In genomic region chr22:38707984-38708383, GRCh38 we compare ENCODE assay signal across 11 cellular contexts. TPM values are rescaled to one million over a fixed set of nuclear protein-coding genes. Genes with fewer than 3 reads are reported as not detected.
A peak's percentile ranks its signal among the peaks of the same experiment; 100 is the strongest.
DNase-seq lines count a peak whose midpoint lies in the region; ATAC-seq lines count a peak whose summit lies in the region.
"Had no signal": no experiment of that assay in that cellular context is flagged by ENCODE, and none has a peak within 500 bp of the region (broad histone marks: within the 10 kb centered on the region; RNA-seq: fewer than 3 reads in every experiment).

No MANE protein-coding gene starts in this region.

- WGBS in GM23248 (ENCODE audit: low coverage in 1 of 2, low lambda C conversion rate in 2 of 2, missing lambda C conversion rate in 2 of 2), 2 experiments, result 97 to 98% methylated on average over 3 of the region's 3 CpGs

- no peaks in the 10 kb centered on the region for H3K9me2 ChIP-seq in GM23248 (ENCODE audit: insufficient read depth)

- H4K20me1 ChIP-seq in GM23248 (ENCODE audit: insufficient read depth), result peaks cover 16% of the 10 kb centered on the region; the same call in 1 of the 2 replicates

- H3K27me3 ChIP-seq in ACC112 (ENCODE audit: insufficient read depth, low read length) (no peaks in the 10 kb centered on the region), GM23248 (replicated peaks; ENCODE audit: insufficient read depth) (no peaks in the 10 kb centered on the region), mucosa of rectum (ENCODE audit: control insufficient read depth in 2 of 2, insufficient read depth in 2 of 2, low read length in 2 of 2) (no peaks in the 10 kb centered on the region), MG63 (no peaks in the 10 kb centered on the region)

- peak overlapping the region; percentile 13 for H3K27ac Mint-ChIP-seq in activated CD8-positive, alpha-beta T cell treated with anti-CD3 and anti-CD28 coated beads, Interleukin-2, amount 10 ng/mL, durations not matched to agents 7 days and 5 days

- H3K9me3 Mint-ChIP-seq in activated CD8-positive, alpha-beta T cell treated with anti-CD3 and anti-CD28 coated beads, Interleukin-2, amount 10 ng/mL, durations not matched to agents 7 days and 5 days (ENCODE audit: insufficient read depth), result no peaks in the 10 kb centered on the region

- H3K4me1 Mint-ChIP-seq in activated CD8-positive, alpha-beta T cell treated with anti-CD3 and anti-CD28 coated beads, Interleukin-2, amount 10 ng/mL, durations not matched to agents 7 days and 5 days (ENCODE audit: low read depth), result peaks cover 53% of the 10 kb centered on the region

- H3K9me3 ChIP-seq in GM23248 (ENCODE audit: low read depth) (no peaks in the 10 kb centered on the region), mucosa of rectum (ENCODE audit: control insufficient read depth in 2 of 2, low read length in 2 of 2) (no peaks in the 10 kb centered on the region), MG63 (no peaks in the 10 kb centered on the region; the same call in 1 of the 2 replicates)

- H3F3A ChIP-seq in GM23248 (ENCODE audit: insufficient read depth), result peaks cover 23% of the 10 kb centered on the region

- POLR2A ChIA-PET in activated CD8-positive, alpha-beta T cell treated with anti-CD3 and anti-CD28 coated beads, Interleukin-2, amount 10 ng/mL, durations not matched to agents 7 days and 5 days (lab: Charles Lee), result interaction anchor here (0.6 to 1.5 kb wide), 5 partner anchors 8 to 116 kb away, joined by 3 to 5 read pairs (median 4); partner anchors contain the start of gene CBY1

- H3K79me2 ChIP-seq in ACC112 (ENCODE audit: control insufficient read depth, insufficient read depth, low read length, unreplicated experiment), result peaks cover 67% of the 10 kb centered on the region
- peaks cover 71% of the 10 kb centered on the region for H3K79me2 ChIP-seq in GM23248 (ENCODE audit: insufficient read depth)

- CTCF ChIA-PET in activated CD8-positive, alpha-beta T cell treated with anti-CD3 and anti-CD28 coated beads, Interleukin-2, amount 10 ng/mL, durations not matched to agents 7 days and 5 days (lab: Charles Lee), result interaction anchor here (1.2 to 6.1 kb wide), 7 partner anchors 9 to 656 kb away, joined by 3 to 48 read pairs (median 6); partner anchors contain the start of gene TOMM22

- H3K9ac ChIP-seq in GM23248 (no peak overlapping the region; the same call in 1 of the 2 replicates), mucosa of rectum (ENCODE audit: low read depth in 1 of 2, low read length in 2 of 2) (no peak overlapping the region)

- H3K36me3 Mint-ChIP-seq in activated CD8-positive, alpha-beta T cell treated with anti-CD3 and anti-CD28 coated beads, Interleukin-2, amount 10 ng/mL, durations not matched to agents 7 days and 5 days (ENCODE audit: low read depth), result peaks cover 40% of the 10 kb centered on the region

- H3K4me1 ChIP-seq in ACC112 (ENCODE audit: control insufficient read depth, insufficient read depth, low read length, unreplicated experiment), result peaks cover 16% of the 10 kb centered on the region
- H3K4me1 ChIP-seq in GM23248 (ENCODE audit: insufficient read depth), result peaks cover 20% of the 10 kb centered on the region
- peaks cover 25 to 27% of the 10 kb centered on the region in 2 donors for H3K4me1 ChIP-seq in mucosa of rectum (ENCODE audit: control insufficient read depth in 2 of 2, insufficient read depth in 2 of 2, low read length in 2 of 2)

- DNase-seq in GM23248 (no peak), midbrain (lab: John Stamatoyannopoulos, UW) (no peak), MG63 (no peak), SW480 (ENCODE audit: low spot score) (no peak), NCI-H1105 treated with DMSO at 0.1 percent for 48 hours (lab: John Stamatoyannopoulos, UW) (no peak)
- DNase-seq in activated CD8-positive, alpha-beta T cell treated with anti-CD3 and anti-CD28 coated beads, Interleukin-2, amount 10 ng/mL, durations not matched to agents 7 days and 5 days, result no peak
- DNase-seq: cortex of kidney; NCI-H748 treated with DMSO at 0.1 percent for 48 hours; stimulated activated CD4-positive, alpha-beta T cell treated with anti-CD3 and anti-CD28 coated beads, Interleukin-15, amount 100 ng/mL, for 24 hours had no signal

- ATAC-seq in activated CD8-positive, alpha-beta T cell treated with anti-CD3 and anti-CD28 coated beads, Interleukin-2, amount 10 ng/mL, durations not matched to agents 7 days and 5 days, result no peak

- H3K27me3 Mint-ChIP-seq in activated CD8-positive, alpha-beta T cell treated with anti-CD3 and anti-CD28 coated beads, Interleukin-2, amount 10 ng/mL, durations not matched to agents 7 days and 5 days (ENCODE audit: low read depth), result no peaks in the 10 kb centered on the region

- H3K27ac ChIP-seq in ACC112 (ENCODE audit: low read depth, low read length), result no peak overlapping the region
- H3K27ac ChIP-seq in GM23248, result peak overlapping the region; percentile 88; the same call in 1 of the 2 replicates
- peak overlapping the region; percentile 27 to 56 for H3K27ac ChIP-seq in mucosa of rectum (ENCODE audit: low read depth in 2 of 2, low read length in 2 of 2)

- no peak overlapping the region for H2AFZ ChIP-seq in ACC112 (ENCODE audit: low read length, unreplicated experiment)
- no peak overlapping the region for H2AFZ ChIP-seq in GM23248

- in situ Hi-C loops in GM23248 (cut with MboI), result no loop called here

- no peaks in the 10 kb centered on the region for H3K36me3 ChIP-seq in ACC112 (ENCODE audit: insufficient read depth, low read length)
- H3K36me3 ChIP-seq in GM23248 (ENCODE audit: low read depth), result no peaks in the 10 kb centered on the region
- H3K36me3 ChIP-seq in mucosa of rectum (ENCODE audit: control insufficient read depth in 2 of 2, insufficient read depth in 2 of 2, low read length in 2 of 2), result peaks cover 4 to 29% of the 10 kb centered on the region in 2 donors
- peaks cover 26% of the 10 kb centered on the region for H3K36me3 ChIP-seq in MG63

- peak overlapping the region; percentile 93 for H3K4me3 Mint-ChIP-seq in activated CD8-positive, alpha-beta T cell treated with anti-CD3 and anti-CD28 coated beads, Interleukin-2, amount 10 ng/mL, durations not matched to agents 7 days and 5 days

- H3K4me3 ChIP-seq in ACC112 (ENCODE audit: low read depth, low read length) (peak overlapping the region; percentile 89), GM23248 (peak overlapping the region; percentile 88), mucosa of rectum (ENCODE audit: low read length in 2 of 2) (peak overlapping the region; percentile 89 to 92), MG63 (no peak overlapping the region)

- H3K4me2 ChIP-seq in GM23248 (ENCODE audit: unreplicated experiment), result peak overlapping the region; percentile 83

RNA-seq across cellular contexts. Expression of gene GTPBP1, which starts 2.2 kb away (rescaled TPM):
- total RNA-seq in GM23248 (2014; rRNA removed; shearing (Covaris generic)), result 20.1 and 26.9 TPM in 2 replicates
- 9.7 and 10.0 TPM in 2 replicates for polyA plus RNA-seq in GM23248 (2016; fragmentation: Nextera tagmentation; extraction: Ambion mirVana)
- total RNA-seq in activated CD8-positive, alpha-beta T cell treated with anti-CD3 and anti-CD28 coated beads, Interleukin-2, amount 10 ng/mL, durations not matched to agents 7 days and 5 days, result 10 to 100 TPM; 71.8 to 73.9 TPM
- 19.4 and 22.0 TPM in 2 replicates for total RNA-seq in MG63 (2014; rRNA removed; shearing (Covaris generic); ENCODE audit: low replicate concordance)

RNA-seq across cellular contexts. Expression of gene JOSD1, which starts 7.2 kb away (rescaled TPM):
- total RNA-seq in GM23248 (2014; rRNA removed; shearing (Covaris generic)), result 47.0 and 51.2 TPM in 2 replicates
- 5.5 and 6.6 TPM in 2 replicates for polyA plus RNA-seq in GM23248 (2016; fragmentation: Nextera tagmentation; extraction: Ambion mirVana)
- 10 to 100 TPM; 60.0 to 63.7 TPM for total RNA-seq in activated CD8-positive, alpha-beta T cell treated with anti-CD3 and anti-CD28 coated beads, Interleukin-2, amount 10 ng/mL, durations not matched to agents 7 days and 5 days
- total RNA-seq in MG63 (2014; rRNA removed; shearing (Covaris generic); ENCODE audit: low replicate concordance), result 47.5 and 113 TPM in 2 replicates

RNA-seq across cellular contexts. Expression of gene TOMM22, which starts 26.2 kb away (rescaled TPM):
- total RNA-seq in GM23248 (2014; rRNA removed; shearing (Covaris generic)), result 48.9 and 53.9 TPM in 2 replicates
- 92.0 and 97.8 TPM in 2 replicates for polyA plus RNA-seq in GM23248 (2016; fragmentation: Nextera tagmentation; extraction: Ambion mirVana)
- total RNA-seq in activated CD8-positive, alpha-beta T cell treated with anti-CD3 and anti-CD28 coated beads, Interleukin-2, amount 10 ng/mL, durations not matched to agents 7 days and 5 days, result 10 to 100 TPM; 91.3 to 98.7 TPM
- 110 and 257 TPM in 2 replicates for total RNA-seq in MG63 (2014; rRNA removed; shearing (Covaris generic); ENCODE audit: low replicate concordance)

RNA-seq across cellular contexts. Expression of gene SUN2, which starts 47.8 kb away (rescaled TPM):
- total RNA-seq in GM23248 (2014; rRNA removed; shearing (Covaris generic)), result 142 and 146 TPM in 2 replicates
- 47.9 and 51.2 TPM in 2 replicates for polyA plus RNA-seq in GM23248 (2016; fragmentation: Nextera tagmentation; extraction: Ambion mirVana)
- total RNA-seq in activated CD8-positive, alpha-beta T cell treated with anti-CD3 and anti-CD28 coated beads, Interleukin-2, amount 10 ng/mL, durations not matched to agents 7 days and 5 days, result 100 to 1,000 TPM; 481 to 482 TPM
- 126 and 182 TPM in 2 replicates for total RNA-seq in MG63 (2014; rRNA removed; shearing (Covaris generic); ENCODE audit: low replicate concordance)

RNA-seq across cellular contexts. Expression of gene CBY1, which starts 51.5 kb away (rescaled TPM):
- total RNA-seq in GM23248 (2014; rRNA removed; shearing (Covaris generic)), result 16.2 and 24.5 TPM in 2 replicates
- 57.5 and 59.4 TPM in 2 replicates for polyA plus RNA-seq in GM23248 (2016; fragmentation: Nextera tagmentation; extraction: Ambion mirVana)
- 10 to 100 TPM; 11.6 to 13.6 TPM for total RNA-seq in activated CD8-positive, alpha-beta T cell treated with anti-CD3 and anti-CD28 coated beads, Interleukin-2, amount 10 ng/mL, durations not matched to agents 7 days and 5 days
- 29.5 and 33.8 TPM in 2 replicates for total RNA-seq in MG63 (2014; rRNA removed; shearing (Covaris generic); ENCODE audit: low replicate concordance)
